9 cellular contexts compared by ENCODE assay signal in genomic region chr2:23824777-23825212, GRCh38.
A peak's percentile ranks its signal among the peaks of the same experiment; 100 is the strongest.
DNase-seq lines count a peak whose midpoint lies in the region; ATAC-seq lines count a peak whose summit lies in the region.
"Had no signal": no experiment of that assay in that cellular context is flagged by ENCODE, and none has a peak within 500 bp of the region (broad histone marks: within the 10 kb centered on the region; RNA-seq: fewer than 3 reads in every experiment).

No MANE protein-coding gene starts in this region.

- peak; percentile 46 for ATAC-seq in activated T-helper 17 cell treated with anti-CD3 and anti-CD28 coated beads, Interleukin-2, amount 50 U/mL, for 72 hours (replicated peaks)
- peak; percentile 36 for ATAC-seq in stimulated activated memory B cell treated with anti-CD40 and anti-IgM and Interleukin-4, amounts not matched to agents 10 μg/mL and 1 μg/mL and 100 μg/mL, for 72 hours
- no peak for ATAC-seq in HG03039 (IDR thresholded peaks at IDR 0.05; ENCODE audit: unreplicated experiment)

- peaks cover 15% of the 10 kb centered on the region for H3F3A ChIP-seq in GM23248 (ENCODE audit: insufficient read depth)

- H3K27me3 ChIP-seq in GM23248 (replicated peaks; ENCODE audit: insufficient read depth) = no peaks in the 10 kb centered on the region

- H3K4me1 Mint-ChIP-seq in activated CD4-positive, alpha-beta T cell treated with anti-CD3 and anti-CD28 coated beads, Interleukin-2, amount 10 ng/mL, durations not matched to agents 7 days and 5 days = no peaks in the 10 kb centered on the region
- H3K4me1 Mint-ChIP-seq in activated T-helper 17 cell treated with anti-CD3 and anti-CD28 coated beads, Interleukin-2, amount 50 U/mL, for 72 hours = no peaks in the 10 kb centered on the region
- H3K4me1 Mint-ChIP-seq in stimulated activated memory B cell treated with anti-CD40 and anti-IgM and Interleukin-4, amounts not matched to agents 10 μg/mL and 1 μg/mL and 100 μg/mL, for 72 hours = peaks cover 11% of the 10 kb centered on the region

- H3K36me3 ChIP-seq in GM23248 (ENCODE audit: low read depth) = no peaks in the 10 kb centered on the region

- WGBS in GM23248 (ENCODE audit: low coverage in 1 of 2, low lambda C conversion rate in 2 of 2, missing lambda C conversion rate in 2 of 2), 2 experiments = 3 to 12% methylated on average over 2 of the region's 2 CpGs

- H2AFZ ChIP-seq in GM23248 = peak overlapping the region; percentile 29; the same call in 1 of the 2 replicates

- no peak overlapping the region for H3K4me2 ChIP-seq in GM23248 (ENCODE audit: unreplicated experiment)

- no peaks in the 10 kb centered on the region for H3K79me2 ChIP-seq in GM23248 (ENCODE audit: insufficient read depth)

- in situ Hi-C loops in GM23248 (cut with MboI) = no loop called here

- H3K27ac Mint-ChIP-seq in activated CD4-positive, alpha-beta T cell treated with anti-CD3 and anti-CD28 coated beads, Interleukin-2, amount 10 ng/mL, durations not matched to agents 7 days and 5 days = no peak overlapping the region
- no peak overlapping the region for H3K27ac Mint-ChIP-seq in activated T-helper 17 cell treated with anti-CD3 and anti-CD28 coated beads, Interleukin-2, amount 50 U/mL, for 72 hours
- no peak overlapping the region for H3K27ac Mint-ChIP-seq in stimulated activated memory B cell treated with anti-CD40 and anti-IgM and Interleukin-4, amounts not matched to agents 10 μg/mL and 1 μg/mL and 100 μg/mL, for 72 hours
- H3K27ac Mint-ChIP-seq: dendritic cell treated with granulocyte-macrophage colony-stimulating factor and Interleukin-4, amounts not matched to agents 40 ng/mL and 50 ng/mL, for 4 days had no signal

- H3K27ac ChIP-seq in GM23248 = no peak overlapping the region; the same call in 1 of the 2 replicates

- DNase-seq in activated CD4-positive, alpha-beta T cell treated with anti-CD3 and anti-CD28 coated beads, Interleukin-2, amount 10 ng/mL, durations not matched to agents 7 days and 5 days = peak; percentile 61
- no peak for DNase-seq in activated CD4-positive, alpha-beta T cell treated with anti-CD3 and anti-CD28 coated beads, Interleukin-2, amount 50 U/mL, for 1 hour
- DNase-seq in GM23248 (peak; percentile 69), NCI-H2196 treated with DMSO at 0.1 percent for 48 hours (lab: John Stamatoyannopoulos, UW; ENCODE audit: unreplicated experiment) (peak; percentile 9), hepatic stellate cell (ENCODE audit: low spot score) (peak; percentile 24)

- peaks cover 18% of the 10 kb centered on the region for H3K4me1 ChIP-seq in GM23248 (ENCODE audit: insufficient read depth)

- no peak overlapping the region for H3K4me3 Mint-ChIP-seq in activated CD4-positive, alpha-beta T cell treated with anti-CD3 and anti-CD28 coated beads, Interleukin-2, amount 10 ng/mL, durations not matched to agents 7 days and 5 days
- H3K4me3 Mint-ChIP-seq in activated T-helper 17 cell treated with anti-CD3 and anti-CD28 coated beads, Interleukin-2, amount 50 U/mL, for 72 hours = no peak overlapping the region
- no peak overlapping the region for H3K4me3 Mint-ChIP-seq in stimulated activated memory B cell treated with anti-CD40 and anti-IgM and Interleukin-4, amounts not matched to agents 10 μg/mL and 1 μg/mL and 100 μg/mL, for 72 hours
- H3K4me3 Mint-ChIP-seq: dendritic cell treated with granulocyte-macrophage colony-stimulating factor and Interleukin-4, amounts not matched to agents 40 ng/mL and 50 ng/mL, for 4 days had no signal

- H3K9me3 Mint-ChIP-seq in activated CD4-positive, alpha-beta T cell treated with anti-CD3 and anti-CD28 coated beads, Interleukin-2, amount 10 ng/mL, durations not matched to agents 7 days and 5 days = no peaks in the 10 kb centered on the region
- H3K9me3 Mint-ChIP-seq in activated T-helper 17 cell treated with anti-CD3 and anti-CD28 coated beads, Interleukin-2, amount 50 U/mL, for 72 hours = no peaks in the 10 kb centered on the region
- no peaks in the 10 kb centered on the region for H3K9me3 Mint-ChIP-seq in stimulated activated memory B cell treated with anti-CD40 and anti-IgM and Interleukin-4, amounts not matched to agents 10 μg/mL and 1 μg/mL and 100 μg/mL, for 72 hours
- H3K9me3 Mint-ChIP-seq: dendritic cell treated with granulocyte-macrophage colony-stimulating factor and Interleukin-4, amounts not matched to agents 40 ng/mL and 50 ng/mL, for 4 days had no signal

- H3K9me2 ChIP-seq in GM23248 (ENCODE audit: insufficient read depth) = no peaks in the 10 kb centered on the region

- no peak overlapping the region; the same call in 1 of the 2 replicates for H3K9ac ChIP-seq in GM23248

- CTCF ChIA-PET in activated CD4-positive, alpha-beta T cell treated with anti-CD3 and anti-CD28 coated beads, Interleukin-2, amount 10 ng/mL, durations not matched to agents 7 days and 5 days (lab: Charles Lee) = interaction anchor here (0.6 to 2.5 kb wide), 10 partner anchors 9 to 578 kb away, joined by 3 to 13 read pairs (median 3); partner anchors contain the start of genes ATAD2B and TP53I3

- H3K27me3 Mint-ChIP-seq in activated CD4-positive, alpha-beta T cell treated with anti-CD3 and anti-CD28 coated beads, Interleukin-2, amount 10 ng/mL, durations not matched to agents 7 days and 5 days = no peaks in the 10 kb centered on the region
- H3K27me3 Mint-ChIP-seq in activated T-helper 17 cell treated with anti-CD3 and anti-CD28 coated beads, Interleukin-2, amount 50 U/mL, for 72 hours = no peaks in the 10 kb centered on the region
- H3K27me3 Mint-ChIP-seq in stimulated activated memory B cell treated with anti-CD40 and anti-IgM and Interleukin-4, amounts not matched to agents 10 μg/mL and 1 μg/mL and 100 μg/mL, for 72 hours = no peaks in the 10 kb centered on the region
- H3K27me3 Mint-ChIP-seq: dendritic cell treated with granulocyte-macrophage colony-stimulating factor and Interleukin-4, amounts not matched to agents 40 ng/mL and 50 ng/mL, for 4 days had no signal

- peaks cover 7% of the 10 kb centered on the region for H3K36me3 Mint-ChIP-seq in activated CD4-positive, alpha-beta T cell treated with anti-CD3 and anti-CD28 coated beads, Interleukin-2, amount 10 ng/mL, durations not matched to agents 7 days and 5 days (ENCODE audit: low read depth)
- H3K36me3 Mint-ChIP-seq in activated T-helper 17 cell treated with anti-CD3 and anti-CD28 coated beads, Interleukin-2, amount 50 U/mL, for 72 hours (ENCODE audit: low read depth) = peaks cover 27% of the 10 kb centered on the region
- H3K36me3 Mint-ChIP-seq in stimulated activated memory B cell treated with anti-CD40 and anti-IgM and Interleukin-4, amounts not matched to agents 10 μg/mL and 1 μg/mL and 100 μg/mL, for 72 hours = no peaks in the 10 kb centered on the region

- H3K4me3 ChIP-seq in GM23248 = no peak overlapping the region

- no peaks in the 10 kb centered on the region for H4K20me1 ChIP-seq in GM23248 (ENCODE audit: insufficient read depth)

- POLR2A ChIA-PET in activated CD4-positive, alpha-beta T cell treated with anti-CD3 and anti-CD28 coated beads, Interleukin-2, amount 10 ng/mL, durations not matched to agents 7 days and 5 days (lab: Charles Lee) = interaction anchor here (1.1 to 1.6 kb wide), 2 partner anchors 101 to 102 kb away, joined by 3 to 4 read pairs; partner anchors contain the start of gene ATAD2B

- H3K9me3 ChIP-seq in GM23248 (ENCODE audit: low read depth) = no peaks in the 10 kb centered on the region
